In the genomic region with DNA sequence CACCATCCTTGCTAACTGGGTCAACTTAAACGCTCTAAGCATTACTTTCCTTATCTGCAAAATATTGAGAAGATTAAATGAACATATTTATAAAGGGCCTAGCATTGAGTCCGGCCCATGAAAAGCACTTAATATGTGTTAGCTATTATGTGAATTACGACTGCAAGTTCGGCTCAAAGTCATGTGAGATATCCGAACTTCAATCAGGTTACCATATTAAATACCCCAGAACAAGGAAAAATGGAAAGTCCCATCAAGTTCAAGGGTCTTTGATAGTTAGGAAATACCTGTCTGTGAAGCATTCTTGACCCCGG, we compare ENCODE assay signal across 8 cellular contexts.
DNase-seq lines count a peak whose midpoint lies in the region; ATAC-seq and TF ChIP-seq lines count a peak whose summit lies in the region.

No MANE protein-coding gene starts in this region.

- H3K4me3 ChIP-seq in choroid plexus epithelial cell (ENCODE audit: low read depth, low read length) = peak overlapping the region; percentile 55
- H3K4me3 ChIP-seq in neuron (ENCODE audit: low read length) = peak overlapping the region; percentile 92

- peak; percentile 15 for DNase-seq in ELR (ENCODE audit: low read depth)
- no peak for DNase-seq in choroid plexus epithelial cell (ENCODE audit: low read depth)
- DNase-seq in NCI-H2196 (lab: John Stamatoyannopoulos, UW; ENCODE audit: unreplicated experiment) = no peak
- no peak for DNase-seq in DMS 273 (lab: John Stamatoyannopoulos, UW; ENCODE audit: unreplicated experiment)
- no peak for DNase-seq in germinal center (ENCODE audit: low spot score)

- no peaks in the 10 kb centered on the region for H3K4me1 ChIP-seq in neuron (ENCODE audit: insufficient read depth, low read length)

- H2AFZ ChIP-seq in neuron (ENCODE audit: low read depth, low read length) = peak overlapping the region; percentile 83

- TF ChIP-seq CTCF in choroid plexus epithelial cell (conservative IDR thresholded peaks at IDR 0.05; ENCODE audit: low read depth, low read length) = no peak

- no peaks in the 10 kb centered on the region for H3K9me3 ChIP-seq in neuron (ENCODE audit: low read length)

- no peaks in the 10 kb centered on the region for H3K36me3 ChIP-seq in neuron (ENCODE audit: insufficient read depth, low read length)

- peak; percentile 5 for ATAC-seq in HG03558 (IDR thresholded peaks at IDR 0.05; ENCODE audit: extremely low read depth, unreplicated experiment)
- no peak for ATAC-seq in HG02571 (IDR thresholded peaks at IDR 0.05; ENCODE audit: unreplicated experiment)

- no peaks in the 10 kb centered on the region for H3K27me3 ChIP-seq in neuron (ENCODE audit: insufficient read depth, low read length)
